In the genomic region with DNA sequence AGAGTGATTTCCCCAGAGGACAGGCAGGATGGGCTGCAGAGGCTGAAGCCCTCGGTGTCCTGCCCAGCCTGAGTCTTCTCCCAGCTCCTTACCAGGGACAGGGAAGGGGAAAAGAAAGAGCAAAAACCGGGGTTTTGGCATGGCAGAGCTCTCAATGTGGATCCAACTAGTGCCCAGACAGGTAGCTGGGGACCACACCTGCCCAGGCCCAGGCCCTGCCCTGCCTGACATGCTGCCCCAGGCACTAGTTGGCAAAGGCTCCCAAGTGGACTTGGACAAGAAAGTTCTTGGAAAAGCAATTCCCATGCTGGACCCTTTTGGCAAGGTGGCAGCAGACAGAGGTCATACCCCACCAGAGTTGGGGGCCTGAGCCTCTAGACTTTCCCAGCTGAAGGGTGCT, we compare ENCODE assay signal across 18 cellular contexts.
"Had no signal": no experiment of that assay in that cellular context is flagged by ENCODE, and none has a peak within 500 bp of the region (broad histone marks: within the 10 kb centered on the region; RNA-seq: fewer than 3 reads in every experiment).

No MANE protein-coding gene starts in this region.

- ATAC-seq: activated naive CD8-positive, alpha-beta T cell treated with anti-CD3 and anti-CD28 coated beads, Interleukin-2, amount 50 U/mL, for 24 hours; natural killer cell treated with Interleukin-12 subunit alpha and Interleukin-12 subunit beta and Interleukin-15 and Interleukin-18, amount 100 ng/mL, for 72 hours had no signal

- H3K4me3 ChIP-seq: right atrium auricular region, transverse colon had no signal

- DNase-seq: activated CD4-positive, alpha-beta T cell treated with anti-CD3 and anti-CD28 coated beads, Interleukin-2, amount 50 U/mL, for 1 hour; activated CD4-positive, CD25-positive, alpha-beta regulatory T cell; activated naive CD4-positive, alpha-beta T cell treated with Interleukin-2 at 50 U/mL for 16 hours; activated naive CD8-positive, alpha-beta T cell treated with anti-CD3 and anti-CD28 coated beads, Interleukin-2, amount 50 U/mL, for 24 hours; activated T-cell treated with anti-CD3 and anti-CD28 coated beads for 4 hours; aorta; erythroblast; hypothalamus; nucleus accumbens; posterior cingulate gyrus; stimulated activated CD4-positive, alpha-beta T cell treated with anti-CD3 and anti-CD28 coated beads, Interleukin-15, amount 100 ng/mL, for 24 hours; stimulated activated CD4-positive, alpha-beta T cell treated with anti-CD3 and anti-CD28 coated beads, Interleukin-4, amount 100 ng/mL, for 24 hours; stimulated activated naive CD4-positive, alpha-beta T cell treated with Interleukin-2 at 50 U/mL for 16 hours; substantia nigra; T-helper 2 cell; transverse colon had no signal

- H3K36me3 ChIP-seq: right atrium auricular region, transverse colon had no signal

- H3K9me3 ChIP-seq: right atrium auricular region, transverse colon had no signal

- H3K27me3 ChIP-seq: right atrium auricular region, transverse colon had no signal
